ENCODE assay signal across 31 cellular contexts in genomic region chr15:20361091-20361490, GRCh38.
"Had no signal": no experiment of that assay in that cellular context is flagged by ENCODE, and none has a peak within 500 bp of the region (broad histone marks: within the 10 kb centered on the region; RNA-seq: fewer than 3 reads in every experiment).

No MANE protein-coding gene starts in this region.

- H3K4me3 Mint-ChIP-seq: activated B cell treated with CpG ODN at 0.5 μM for 24 hours; activated CD4-positive, alpha-beta memory T cell treated with anti-CD3 and anti-CD28 coated beads, Interleukin-2, amount 10 ng/mL, durations not matched to agents 7 days and 5 days; activated CD4-positive, alpha-beta T cell treated with anti-CD3 and anti-CD28 coated beads for 36 hours; activated CD4-positive, alpha-beta T cell treated with anti-CD3 and anti-CD28 coated beads, Interleukin-2, amount 10 ng/mL, durations not matched to agents 7 days and 5 days; activated naive CD4-positive, alpha-beta T cell treated with anti-CD3 and anti-CD28 coated beads, Interleukin-2, amount 10 ng/mL, durations not matched to agents 7 days and 5 days; activated naive CD8-positive, alpha-beta T cell treated with anti-CD3 and anti-CD28 coated beads, Interleukin-2, amount 10 ng/mL, durations not matched to agents 7 days and 5 days; activated T-cell treated with anti-CD3 and anti-CD28 coated beads, Interleukin-2, amount 50 U/mL, for 24 hours; activated T-cell treated with anti-CD3 and anti-CD28 coated beads, Interleukin-2, amount 50 U/mL, for 72 hours; brain; central memory CD8-positive, alpha-beta T cell; effector memory CD8-positive, alpha-beta T cell; T-helper 17 cell; T-helper 2 cell treated with Interferon-gamma antibody and Interleukin-4, amounts not matched to agents 5 μg/mL and 100 μg/mL, for 36 hours had no signal

- H3K9me3 ChIP-seq: ascending aorta, breast epithelium had no signal

- DNase-seq: activated B cell treated with CpG ODN at 0.5 μM for 24 hours; activated CD4-positive, alpha-beta memory T cell treated with anti-CD3 and anti-CD28 coated beads, Interleukin-2, amount 10 ng/mL, durations not matched to agents 7 days and 5 days; activated CD4-positive, alpha-beta T cell treated with anti-CD3 and anti-CD28 coated beads for 36 hours; activated CD4-positive, alpha-beta T cell treated with anti-CD3 and anti-CD28 coated beads, Interleukin-2, amount 10 ng/mL, durations not matched to agents 7 days and 5 days; activated CD4-positive, alpha-beta T cell treated with anti-CD3 and anti-CD28 coated beads, Interleukin-2, amount 50 U/mL, for 4 hours; activated CD8-positive, alpha-beta memory T cell treated with anti-CD3 and anti-CD28 coated beads, Interleukin-2, amount 50 U/mL, for 48 hours; activated gamma-delta T cell; activated naive CD4-positive, alpha-beta T cell; activated naive CD4-positive, alpha-beta T cell treated with anti-CD3 and anti-CD28 coated beads, Interleukin-2, amount 10 ng/mL, durations not matched to agents 7 days and 5 days; activated naive CD8-positive, alpha-beta T cell treated with anti-CD3 and anti-CD28 coated beads, Interleukin-2, amount 10 ng/mL, durations not matched to agents 7 days and 5 days; activated T-cell treated with anti-CD3 and anti-CD28 coated beads for 4 hours; activated T-cell treated with anti-CD3 and anti-CD28 coated beads, Interleukin-2, amount 50 U/mL, for 24 hours; activated T-cell treated with anti-CD3 and anti-CD28 coated beads, Interleukin-2, amount 50 U/mL, for 72 hours; dermis blood vessel endothelial cell; effector CD4-positive, alpha-beta T cell; effector memory CD8-positive, alpha-beta T cell; esophagus squamous epithelium; head of caudate nucleus; T-helper 1 cell; T-helper 17 cell; T1000; WERI-Rb-1 had no signal

- ATAC-seq: activated CD4-positive, alpha-beta T cell treated with anti-CD3 and anti-CD28 coated beads for 36 hours; activated CD4-positive, CD25-positive, alpha-beta regulatory T cell treated with anti-CD3 and anti-CD28 coated beads, Interleukin-2, amount 50 U/mL, for 24 hours; activated naive CD4-positive, alpha-beta T cell treated with anti-CD3 and anti-CD28 coated beads, Interleukin-2, amount 50 U/mL, for 72 hours; activated T-cell treated with anti-CD3 and anti-CD28 coated beads, Interleukin-2, amount 50 U/mL, for 72 hours; effector memory CD8-positive, alpha-beta T cell; T-helper 17 cell had no signal

- H3K4me1 ChIP-seq: ascending aorta, breast epithelium, esophagus squamous epithelium had no signal

- H3K9me3 Mint-ChIP-seq: activated B cell treated with CpG ODN at 0.5 μM for 24 hours; activated CD4-positive, alpha-beta memory T cell treated with anti-CD3 and anti-CD28 coated beads, Interleukin-2, amount 10 ng/mL, durations not matched to agents 7 days and 5 days; activated CD4-positive, alpha-beta T cell treated with anti-CD3 and anti-CD28 coated beads, Interleukin-2, amount 10 ng/mL, durations not matched to agents 7 days and 5 days; activated naive CD4-positive, alpha-beta T cell treated with anti-CD3 and anti-CD28 coated beads, Interleukin-2, amount 10 ng/mL, durations not matched to agents 7 days and 5 days; activated naive CD4-positive, alpha-beta T cell treated with anti-CD3 and anti-CD28 coated beads, Interleukin-2, amount 50 U/mL, for 72 hours; activated naive CD8-positive, alpha-beta T cell treated with anti-CD3 and anti-CD28 coated beads, Interleukin-2, amount 10 ng/mL, durations not matched to agents 7 days and 5 days; activated T-cell treated with anti-CD3 and anti-CD28 coated beads, Interleukin-2, amount 50 U/mL, for 24 hours; activated T-cell treated with anti-CD3 and anti-CD28 coated beads, Interleukin-2, amount 50 U/mL, for 72 hours; central memory CD8-positive, alpha-beta T cell; effector memory CD8-positive, alpha-beta T cell; T-helper 2 cell treated with Interferon-gamma antibody and Interleukin-4, amounts not matched to agents 5 μg/mL and 100 μg/mL, for 36 hours had no signal

- H3K36me3 Mint-ChIP-seq: activated naive CD4-positive, alpha-beta T cell treated with anti-CD3 and anti-CD28 coated beads, Interleukin-2, amount 10 ng/mL, durations not matched to agents 7 days and 5 days; activated naive CD4-positive, alpha-beta T cell treated with anti-CD3 and anti-CD28 coated beads, Interleukin-2, amount 50 U/mL, for 72 hours; activated naive CD8-positive, alpha-beta T cell treated with anti-CD3 and anti-CD28 coated beads, Interleukin-2, amount 10 ng/mL, durations not matched to agents 7 days and 5 days; brain had no signal

- H3K4me1 Mint-ChIP-seq: activated naive CD8-positive, alpha-beta T cell treated with anti-CD3 and anti-CD28 coated beads, Interleukin-2, amount 10 ng/mL, durations not matched to agents 7 days and 5 days; brain had no signal

- H3K4me3 ChIP-seq: ascending aorta, breast epithelium, coronary artery, esophagus squamous epithelium had no signal

- H3K27me3 Mint-ChIP-seq: activated CD4-positive, alpha-beta memory T cell treated with anti-CD3 and anti-CD28 coated beads, Interleukin-2, amount 10 ng/mL, durations not matched to agents 7 days and 5 days; activated CD4-positive, alpha-beta T cell treated with anti-CD3 and anti-CD28 coated beads for 36 hours; activated CD4-positive, alpha-beta T cell treated with anti-CD3 and anti-CD28 coated beads, Interleukin-2, amount 10 ng/mL, durations not matched to agents 7 days and 5 days; activated naive CD8-positive, alpha-beta T cell treated with anti-CD3 and anti-CD28 coated beads, Interleukin-2, amount 10 ng/mL, durations not matched to agents 7 days and 5 days; activated T-cell treated with anti-CD3 and anti-CD28 coated beads, Interleukin-2, amount 50 U/mL, for 24 hours; brain; central memory CD8-positive, alpha-beta T cell had no signal

- H3K36me3 ChIP-seq: ascending aorta, breast epithelium, esophagus squamous epithelium, WERI-Rb-1 had no signal

- H3K27ac Mint-ChIP-seq: activated B cell treated with CpG ODN at 0.5 μM for 24 hours; activated CD4-positive, alpha-beta memory T cell treated with anti-CD3 and anti-CD28 coated beads, Interleukin-2, amount 10 ng/mL, durations not matched to agents 7 days and 5 days; activated CD4-positive, alpha-beta T cell treated with anti-CD3 and anti-CD28 coated beads for 36 hours; activated CD4-positive, alpha-beta T cell treated with anti-CD3 and anti-CD28 coated beads, Interleukin-2, amount 10 ng/mL, durations not matched to agents 7 days and 5 days; activated naive CD4-positive, alpha-beta T cell treated with anti-CD3 and anti-CD28 coated beads, Interleukin-2, amount 10 ng/mL, durations not matched to agents 7 days and 5 days; activated naive CD4-positive, alpha-beta T cell treated with anti-CD3 and anti-CD28 coated beads, Interleukin-2, amount 50 U/mL, for 72 hours; activated naive CD8-positive, alpha-beta T cell treated with anti-CD3 and anti-CD28 coated beads, Interleukin-2, amount 10 ng/mL, durations not matched to agents 7 days and 5 days; activated T-cell treated with anti-CD3 and anti-CD28 coated beads, Interleukin-2, amount 50 U/mL, for 24 hours; activated T-cell treated with anti-CD3 and anti-CD28 coated beads, Interleukin-2, amount 50 U/mL, for 72 hours; brain; effector memory CD8-positive, alpha-beta T cell; T-helper 17 cell; T-helper 2 cell treated with Interferon-gamma antibody and Interleukin-4, amounts not matched to agents 5 μg/mL and 100 μg/mL, for 36 hours had no signal

- H3K27ac ChIP-seq: ascending aorta, breast epithelium, coronary artery, epithelial cell of prostate, esophagus squamous epithelium, WERI-Rb-1 had no signal

- H3K27me3 ChIP-seq: ascending aorta, breast epithelium had no signal
